ENCODE assay signal across 8 cellular contexts in the genomic region with DNA sequence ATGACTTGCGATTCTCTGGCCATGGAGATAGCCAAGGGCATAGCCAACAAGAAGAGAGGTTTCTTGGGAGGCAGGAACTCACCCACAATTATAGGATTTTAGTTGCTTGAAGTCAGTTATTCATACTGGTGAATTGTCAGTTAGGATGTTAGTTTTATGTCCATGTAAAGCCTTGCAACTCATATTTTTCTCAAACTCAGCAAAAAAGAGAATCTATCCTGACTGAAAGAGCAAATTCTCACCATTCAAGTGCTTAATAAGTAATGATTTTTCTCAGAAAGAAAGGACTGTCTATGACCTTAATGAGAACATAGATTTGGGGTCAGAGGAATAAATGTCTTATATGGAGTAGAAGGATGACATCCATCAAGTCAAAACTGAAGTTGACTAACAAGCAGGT.
"Had no signal": no experiment of that assay in that cellular context is flagged by ENCODE, and none has a peak within 500 bp of the region (broad histone marks: within the 10 kb centered on the region; RNA-seq: fewer than 3 reads in every experiment).

No MANE protein-coding gene starts in this region.

- ATAC-seq: GM12878 had no signal

- FAIRE-seq: G401.6, GM12878, GM12891, GM12892, GM18507, GM19239 had no signal

- H3K4me3 ChIP-seq: GM12878 had no signal

- DNase-seq: GDM1, GF-D8 had no signal
